ENCODE assay signal across 32 cellular contexts in genomic region chr12:125136702-125137101, GRCh38. TPM values are rescaled to one million over a fixed set of nuclear protein-coding genes. Genes with fewer than 3 reads are reported as not detected.
"Had no signal": no experiment of that assay in that cellular context is flagged by ENCODE, and none has a peak within 500 bp of the region (broad histone marks: within the 10 kb centered on the region; RNA-seq: fewer than 3 reads in every experiment).

No MANE protein-coding gene starts in this region.

- H3K9me3 ChIP-seq: adrenal gland, Peyer's patch had no signal

- H3K4me3 ChIP-seq: adrenal gland, Peyer's patch had no signal

- ATAC-seq: activated naive CD4-positive, alpha-beta T cell treated with anti-CD3 and anti-CD28 coated beads, Interleukin-2, amount 50 U/mL, for 72 hours; activated T-cell treated with anti-CD3 and anti-CD28 coated beads, Interleukin-2, amount 50 U/mL, for 4 hours; PC-3; Right ventricle myocardium inferior; SK-N-SH treated with all-trans-retinoic acid at 6 μM for 48 hours; T-cell; T-helper 17 cell had no signal

- H3K27ac ChIP-seq: adrenal gland, brain microvascular endothelial cell, Peyer's patch, RWPE1 had no signal

- DNase-seq: activated CD4-positive, alpha-beta T cell treated with anti-CD3 and anti-CD28 coated beads, Interleukin-2, amount 10 ng/mL, durations not matched to agents 24 days and 14 days; activated CD4-positive, alpha-beta T cell treated with anti-CD3 and anti-CD28 coated beads, Interleukin-2, amount 50 U/mL, for 4 hours; activated CD8-positive, alpha-beta memory T cell treated with anti-CD3 and anti-CD28 coated beads, Interleukin-2, amount 50 U/mL, for 4 hours; activated gamma-delta T cell treated with Interleukin-2 at 50 U/mL for 16 hours; activated naive CD4-positive, alpha-beta T cell treated with anti-CD3 and anti-CD28 coated beads for 36 hours; activated T-cell treated with anti-CD3 and anti-CD28 coated beads for 4 hours; activated T-cell treated with anti-CD3 and anti-CD28 coated beads, Interleukin-2, amount 50 U/mL, for 4 hours; adrenal gland; brain microvascular endothelial cell; central memory CD4-positive, alpha-beta T cell; NCI-H1092 treated with DMSO at 0.1 percent for 48 hours; NCI-H1417; NCI-H146; NCI-H187; NCI-H2029 treated with DMSO at 0.1 percent for 48 hours; NCI-H2107; NCI-H226; NCI-H446 treated with DMSO at 0.1 percent for 48 hours; NCI-H524; NCI-H69; NK-92 treated with Interleukin-12 subunit alpha and Interleukin-12 subunit beta, amount 100 ng/mL, for 24 hours; PC-3; Peyer's patch; SIG-M5; T-cell; T-helper 17 cell; T-helper 9 cell had no signal

- H3K4me1 ChIP-seq: adrenal gland, Peyer's patch had no signal

- H3K27me3 ChIP-seq: adrenal gland, brain microvascular endothelial cell, Peyer's patch had no signal

- H3K36me3 ChIP-seq: adrenal gland had no signal

RNA-seq across cellular contexts. Expression of gene TMEM132B, which starts 49.5 kb away (rescaled TPM):
- total RNA-seq: activated CD4-positive, alpha-beta T cell treated with anti-CD3 and anti-CD28 coated beads, Interleukin-2, amount 10 ng/mL, durations not matched to agents 24 days and 14 days; activated naive CD4-positive, alpha-beta T cell treated with anti-CD3 and anti-CD28 coated beads for 36 hours; activated naive CD4-positive, alpha-beta T cell treated with anti-CD3 and anti-CD28 coated beads, Interleukin-2, amount 50 U/mL, for 72 hours; activated T-helper 1 cell treated with anti-CD3 and anti-CD28 coated beads, Interleukin-12 subunit alpha, Interleukin-12 subunit beta, Interleukin-2, Interleukin-4 antibody, amounts not matched to agents 30 ng/mL and 10 ng/mL and 1 ng/mL, durations not matched to agents 14 hours and 24 hours and 36 hours; PC-3; T-helper 17 cell had no signal
